In genomic region chr2:171406044-171406443, GRCh38 we compare ENCODE assay signal across 1 cellular context.
TF ChIP-seq lines count a peak whose summit lies in the region.

No MANE protein-coding gene starts in this region.

TF ChIP-seq in IMR-90, 13 proteins besides CTCF, POLR2A, EP300 and RAD21 (continued from another document):
- no peak for TF ChIP-seq USF2 (IDR thresholded peaks at IDR 0.05; ENCODE audit: low read depth, low read length)
- TF ChIP-seq RFX5 (IDR thresholded peaks at IDR 0.05; ENCODE audit: low read depth, low read length), result no peak
- no peak for TF ChIP-seq FOS (IDR thresholded peaks at IDR 0.05; ENCODE audit: low read depth, low read length)
- no peak for TF ChIP-seq BHLHE40 (IDR thresholded peaks at IDR 0.05; ENCODE audit: low read depth, low read length)
- TF ChIP-seq MAFK (IDR thresholded peaks at IDR 0.05; ENCODE audit: low read depth, low read length), result no peak
- TF ChIP-seq NFE2L2 (IDR thresholded peaks at IDR 0.05; ENCODE audit: low read depth, low read length), result no peak
- no peak for TF ChIP-seq CHD1 (IDR thresholded peaks at IDR 0.05; ENCODE audit: low read depth, low read length)
